Comparison of ENCODE assay signal across 10 cellular contexts in genomic region chr4:87108142-87108546, GRCh38.
A peak's percentile ranks its signal among the peaks of the same experiment; 100 is the strongest.
DNase-seq lines count a peak whose midpoint lies in the region; ATAC-seq and TF ChIP-seq lines count a peak whose summit lies in the region.
"Had no signal": no experiment of that assay in that cellular context is flagged by ENCODE, and none has a peak within 500 bp of the region (broad histone marks: within the 10 kb centered on the region; RNA-seq: fewer than 3 reads in every experiment).

No MANE protein-coding gene starts in this region.

- ATAC-seq in GM18511 (IDR thresholded peaks at IDR 0.05; ENCODE audit: unreplicated experiment) = no peak
- no peak for ATAC-seq in GM18505 (IDR thresholded peaks at IDR 0.05; ENCODE audit: unreplicated experiment)

- H3K27ac Mint-ChIP-seq in Calu3 (ENCODE audit: unreplicated experiment) (no peak overlapping the region), progenitor cell of endocrine pancreas (peak overlapping the region; percentile 82)
- H3K27ac Mint-ChIP-seq: activated naive CD8-positive, alpha-beta T cell treated with anti-CD3 and anti-CD28 coated beads, Interleukin-2, amount 10 ng/mL, durations not matched to agents 7 days and 5 days had no signal

- BruUV-seq in Calu3 (replicated peaks; lab: Mats Ljungman, UMichigan) = no TSS peak

- H3K36me3 Mint-ChIP-seq in Calu3 (ENCODE audit: insufficient read depth, unreplicated experiment) = peaks cover 5% of the 10 kb centered on the region
- peaks cover 10% of the 10 kb centered on the region for H3K36me3 Mint-ChIP-seq in progenitor cell of endocrine pancreas (ENCODE audit: insufficient read depth)

- TF ChIP-seq POLR2A in GM18505 (IDR thresholded peaks at IDR 0.05; ENCODE audit: borderline replicate concordance, extremely low read depth, insufficient read depth, insufficient read length) = no peak

- CTCF ChIA-PET in Calu3 (lab: Charles Lee) = no interaction called here

- no peak overlapping the region for H3K4me3 Mint-ChIP-seq in Calu3 (ENCODE audit: low read depth, unreplicated experiment)
- H3K4me3 Mint-ChIP-seq in progenitor cell of endocrine pancreas (ENCODE audit: low read depth) = no peak overlapping the region
- H3K4me3 Mint-ChIP-seq: activated naive CD8-positive, alpha-beta T cell treated with anti-CD3 and anti-CD28 coated beads, Interleukin-2, amount 10 ng/mL, durations not matched to agents 7 days and 5 days had no signal

- no peaks in the 10 kb centered on the region for H3K27me3 Mint-ChIP-seq in Calu3 (ENCODE audit: unreplicated experiment)
- H3K27me3 Mint-ChIP-seq in progenitor cell of endocrine pancreas = no peaks in the 10 kb centered on the region
- H3K27me3 Mint-ChIP-seq: activated naive CD8-positive, alpha-beta T cell treated with anti-CD3 and anti-CD28 coated beads, Interleukin-2, amount 10 ng/mL, durations not matched to agents 7 days and 5 days had no signal

- TF ChIP-seq CTCF in Calu3 (IDR thresholded peaks at IDR 0.05; ENCODE audit: unreplicated experiment) = no peak
- TF ChIP-seq CTCF in progenitor cell of endocrine pancreas (IDR thresholded peaks at IDR 0.05; ENCODE audit: unreplicated experiment) = no peak

- DNase-seq in Calu3 (peak; percentile 21), RPMI7951 (ENCODE audit: low read depth) (peak; percentile 97), fibroblast of gingiva (ENCODE audit: low read depth) (peak; percentile 90), progenitor cell of endocrine pancreas (ENCODE audit: low spot score, unreplicated experiment) (no peak), medulla oblongata (ENCODE audit: extremely low spot score) (no peak)
- no peak for DNase-seq in activated naive CD4-positive, alpha-beta T cell treated with anti-CD3 and anti-CD28 coated beads, Interleukin-2, amount 50 U/mL, for 16 hours
- DNase-seq: activated naive CD8-positive, alpha-beta T cell treated with anti-CD3 and anti-CD28 coated beads, Interleukin-2, amount 10 ng/mL, durations not matched to agents 7 days and 5 days; NCI-H1092 had no signal

- no peaks in the 10 kb centered on the region for H3K9me3 Mint-ChIP-seq in Calu3 (ENCODE audit: low read depth, unreplicated experiment)
- no peaks in the 10 kb centered on the region for H3K9me3 Mint-ChIP-seq in progenitor cell of endocrine pancreas (ENCODE audit: low read depth)
- H3K9me3 Mint-ChIP-seq: activated naive CD8-positive, alpha-beta T cell treated with anti-CD3 and anti-CD28 coated beads, Interleukin-2, amount 10 ng/mL, durations not matched to agents 7 days and 5 days had no signal

- intact Hi-C loops in Calu3 (cut with micrococcal nuclease; ENCODE audit: unreplicated experiment) = no loop called here

- H3K4me1 Mint-ChIP-seq in Calu3 (ENCODE audit: low read depth, unreplicated experiment) (no peaks in the 10 kb centered on the region), progenitor cell of endocrine pancreas (ENCODE audit: low read depth) (peaks cover 18% of the 10 kb centered on the region)

Comparison
In these comparisons a context has a peak if more than half of its experiments do, and no peak if none do; other contexts are left out.
1. DNase-seq: peak in Calu3 (single experiment), RPMI7951 (single experiment) and fibroblast of gingiva (single experiment); none in progenitor cell of endocrine pancreas (single experiment), medulla oblongata (single experiment) and activated naive CD4-positive, alpha-beta T cell treated with anti-CD3 and anti-CD28 coated beads, Interleukin-2, amount 50 U/mL, for 16 hours (single experiment).